Comparison of ENCODE assay signal across 15 cellular contexts in the genomic region with DNA sequence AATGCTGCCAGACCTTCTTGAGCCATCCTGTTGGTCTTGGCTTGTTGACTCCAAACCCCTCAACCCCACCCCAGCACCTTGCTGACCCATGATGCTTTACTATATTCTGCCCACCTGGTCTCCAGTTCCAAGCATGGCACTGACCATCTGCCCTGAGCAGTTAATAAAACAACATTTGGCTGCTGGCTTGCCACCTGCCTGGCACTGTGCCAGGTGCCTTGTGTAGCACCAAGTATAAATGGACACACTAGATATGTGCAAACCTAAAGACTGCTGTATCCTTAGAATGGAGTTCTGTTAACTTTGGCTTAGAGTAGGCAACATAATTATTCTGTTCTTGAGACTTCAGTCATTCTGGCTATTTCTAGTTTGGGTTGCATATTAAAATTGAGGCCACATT.
DNase-seq lines count a peak whose midpoint lies in the region; ATAC-seq and TF ChIP-seq lines count a peak whose summit lies in the region.
"Had no signal": no experiment of that assay in that cellular context is flagged by ENCODE, and none has a peak within 500 bp of the region (broad histone marks: within the 10 kb centered on the region; RNA-seq: fewer than 3 reads in every experiment).

No MANE protein-coding gene starts in this region.

- TF ChIP-seq EP300 in Ishikawa (IDR thresholded peaks at IDR 0.05; ENCODE audit: borderline replicate concordance) = no peak

- no peaks in the 10 kb centered on the region for H3K36me3 Mint-ChIP-seq in stimulated activated effector memory CD8-positive, alpha-beta T cell treated with anti-CD3 and anti-CD28 coated beads, Interleukin-12 subunit alpha, Interleukin-12 subunit beta, amount 100 ng/mL, for 72 hours

- H3K27ac Mint-ChIP-seq in stimulated activated effector memory CD8-positive, alpha-beta T cell treated with anti-CD3 and anti-CD28 coated beads, Interleukin-12 subunit alpha, Interleukin-12 subunit beta, amount 100 ng/mL, for 72 hours = no peak overlapping the region

- ATAC-seq in stimulated activated effector memory CD8-positive, alpha-beta T cell treated with anti-CD3 and anti-CD28 coated beads, Interleukin-12 subunit alpha, Interleukin-12 subunit beta, amount 100 ng/mL, for 72 hours = no peak
- no peak for ATAC-seq in GM18505 (IDR thresholded peaks at IDR 0.05; ENCODE audit: unreplicated experiment)
- ATAC-seq: left lobe of liver had no signal

- no peaks in the 10 kb centered on the region for H3K9me3 Mint-ChIP-seq in stimulated activated effector memory CD8-positive, alpha-beta T cell treated with anti-CD3 and anti-CD28 coated beads, Interleukin-12 subunit alpha, Interleukin-12 subunit beta, amount 100 ng/mL, for 72 hours

- TF ChIP-seq POLR2A in GM18505 (IDR thresholded peaks at IDR 0.05; ENCODE audit: borderline replicate concordance, extremely low read depth, insufficient read depth, insufficient read length) = no peak

- no peak for TF ChIP-seq RAD21 in Ishikawa (IDR thresholded peaks at IDR 0.05; ENCODE audit: low read depth)

- DNase-seq in DMS153 (lab: John Stamatoyannopoulos, UW) (peak; percentile 72), NCI-H69 (lab: John Stamatoyannopoulos, UW) (peak; percentile 86), glomerular visceral epithelial cell (ENCODE audit: extremely low spot score) (peak; percentile 32), AML-193 (lab: John Stamatoyannopoulos, UW) (no peak)
- no peak for DNase-seq in stimulated activated effector memory CD8-positive, alpha-beta T cell treated with anti-CD3 and anti-CD28 coated beads, Interleukin-12 subunit alpha, Interleukin-12 subunit beta, amount 100 ng/mL, for 72 hours (ENCODE audit: low spot score in 2 of 2)
- DNase-seq: activated effector memory CD4-positive, alpha-beta T cell treated with anti-CD3 and anti-CD28 coated beads, Interleukin-2, amount 50 U/mL, for 16 hours; amniotic stem cell; cerebellar nuclear complex; DND-41; MV-4-11; sigmoid colon; stimulated activated CD4-positive, alpha-beta T cell treated with anti-CD3 and anti-CD28 coated beads, Interleukin-2, amount 100 ng/mL, for 24 hours had no signal

- H3K4me1 Mint-ChIP-seq in stimulated activated effector memory CD8-positive, alpha-beta T cell treated with anti-CD3 and anti-CD28 coated beads, Interleukin-12 subunit alpha, Interleukin-12 subunit beta, amount 100 ng/mL, for 72 hours = no peaks in the 10 kb centered on the region

- no peak overlapping the region for H3K4me3 Mint-ChIP-seq in stimulated activated effector memory CD8-positive, alpha-beta T cell treated with anti-CD3 and anti-CD28 coated beads, Interleukin-12 subunit alpha, Interleukin-12 subunit beta, amount 100 ng/mL, for 72 hours

TF ChIP-seq in Ishikawa, 13 proteins besides CTCF, POLR2A, EP300 and RAD21:
- TF ChIP-seq, protein P1, sequence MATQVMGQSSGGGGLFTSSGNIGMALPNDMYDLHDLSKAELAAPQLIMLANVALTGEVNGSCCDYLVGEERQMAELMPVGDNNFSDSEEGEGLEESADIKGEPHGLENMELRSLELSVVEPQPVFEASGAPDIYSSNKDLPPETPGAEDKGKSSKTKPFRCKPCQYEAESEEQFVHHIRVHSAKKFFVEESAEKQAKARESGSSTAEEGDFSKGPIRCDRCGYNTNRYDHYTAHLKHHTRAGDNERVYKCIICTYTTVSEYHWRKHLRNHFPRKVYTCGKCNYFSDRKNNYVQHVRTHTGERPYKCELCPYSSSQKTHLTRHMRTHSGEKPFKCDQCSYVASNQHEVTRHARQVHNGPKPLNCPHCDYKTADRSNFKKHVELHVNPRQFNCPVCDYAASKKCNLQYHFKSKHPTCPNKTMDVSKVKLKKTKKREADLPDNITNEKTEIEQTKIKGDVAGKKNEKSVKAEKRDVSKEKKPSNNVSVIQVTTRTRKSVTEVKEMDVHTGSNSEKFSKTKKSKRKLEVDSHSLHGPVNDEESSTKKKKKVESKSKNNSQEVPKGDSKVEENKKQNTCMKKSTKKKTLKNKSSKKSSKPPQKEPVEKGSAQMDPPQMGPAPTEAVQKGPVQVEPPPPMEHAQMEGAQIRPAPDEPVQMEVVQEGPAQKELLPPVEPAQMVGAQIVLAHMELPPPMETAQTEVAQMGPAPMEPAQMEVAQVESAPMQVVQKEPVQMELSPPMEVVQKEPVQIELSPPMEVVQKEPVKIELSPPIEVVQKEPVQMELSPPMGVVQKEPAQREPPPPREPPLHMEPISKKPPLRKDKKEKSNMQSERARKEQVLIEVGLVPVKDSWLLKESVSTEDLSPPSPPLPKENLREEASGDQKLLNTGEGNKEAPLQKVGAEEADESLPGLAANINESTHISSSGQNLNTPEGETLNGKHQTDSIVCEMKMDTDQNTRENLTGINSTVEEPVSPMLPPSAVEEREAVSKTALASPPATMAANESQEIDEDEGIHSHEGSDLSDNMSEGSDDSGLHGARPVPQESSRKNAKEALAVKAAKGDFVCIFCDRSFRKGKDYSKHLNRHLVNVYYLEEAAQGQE (IDR thresholded peaks at IDR 0.05; ENCODE audit: low read depth) = no peak
- peak; percentile 81 for TF ChIP-seq NFIC (IDR thresholded peaks at IDR 0.05)

Comparison
In these comparisons a context has a peak if more than half of its experiments do, and no peak if none do; other contexts are left out.
1. DNase-seq: peak in DMS153 (single experiment), NCI-H69 (single experiment) and glomerular visceral epithelial cell (single experiment); none in stimulated activated effector memory CD8-positive, alpha-beta T cell treated with anti-CD3 and anti-CD28 coated beads, Interleukin-12 subunit alpha, Interleukin-12 subunit beta, amount 100 ng/mL, for 72 hours (0 of 2) and AML-193 (0 of 2).